Comparison of ENCODE assay signal across 17 cellular contexts in the genomic region with DNA sequence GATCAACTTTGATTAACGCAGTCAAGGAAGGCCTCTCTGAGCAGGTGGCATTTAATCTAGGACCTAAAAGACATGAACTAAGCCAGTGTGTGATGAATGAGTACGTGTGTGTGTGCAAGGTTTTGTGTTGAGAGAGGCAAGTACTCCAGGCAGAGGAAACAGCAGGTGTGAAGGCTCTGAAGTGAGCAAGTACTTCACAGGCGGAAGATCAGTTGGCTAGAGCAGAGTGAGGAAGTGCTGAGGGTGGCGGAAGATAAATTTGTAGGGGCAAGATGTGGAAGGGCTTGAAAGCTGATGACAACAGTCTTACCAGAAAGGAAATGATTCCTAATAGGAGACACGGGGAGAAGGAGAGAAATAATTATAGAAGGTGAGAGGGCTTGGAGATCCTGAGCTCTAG.
"Had no signal": no experiment of that assay in that cellular context is flagged by ENCODE, and none has a peak within 500 bp of the region (broad histone marks: within the 10 kb centered on the region; RNA-seq: fewer than 3 reads in every experiment).

No MANE protein-coding gene starts in this region.

- H2AFZ ChIP-seq: hepatocyte, neural progenitor cell, parathyroid adenoma had no signal

- H3K27ac ChIP-seq: coronary artery, esophagus muscularis mucosa, hepatocyte, neural progenitor cell, parathyroid adenoma, transverse colon had no signal

- H3K27me3 ChIP-seq: esophagus muscularis mucosa, hepatocyte, neural progenitor cell, transverse colon had no signal

- ATAC-seq: activated CD8-positive, alpha-beta T cell treated with anti-CD3 and anti-CD28 coated beads for 36 hours; activated T-cell treated with anti-CD3 and anti-CD28 coated beads, Interleukin-2, amount 50 U/mL, for 4 hours; stimulated activated memory B cell treated with anti-CD40 and anti-IgM and Interleukin-4, amounts not matched to agents 10 μg/mL and 1 μg/mL and 100 μg/mL, for 72 hours had no signal

- H3K4me3 ChIP-seq: coronary artery, esophagus muscularis mucosa, hepatocyte, neural progenitor cell, transverse colon had no signal

- DNase-seq: activated CD4-positive, alpha-beta T cell treated with anti-CD3 and anti-CD28 coated beads for 4 hours; activated CD8-positive, alpha-beta T cell treated with anti-CD3 and anti-CD28 coated beads for 36 hours; activated effector memory CD4-positive, alpha-beta T cell treated with anti-CD3 and anti-CD28 coated beads, Interleukin-2, amount 50 U/mL, for 16 hours; activated T-cell treated with anti-CD3 and anti-CD28 coated beads, Interleukin-2, amount 50 U/mL, for 4 hours; central memory CD4-positive, alpha-beta T cell; islet precursor cell; mammary epithelial cell; naive B cell; stimulated activated CD4-positive, alpha-beta T cell treated with anti-CD3 and anti-CD28 coated beads, Interleukin-2, amount 100 ng/mL, for 48 hours; substantia nigra; transverse colon had no signal

- H3K36me3 ChIP-seq: neural progenitor cell, transverse colon had no signal

- H3K9me3 ChIP-seq: esophagus muscularis mucosa, transverse colon had no signal

- H3K4me2 ChIP-seq: hepatocyte, neural progenitor cell had no signal

- H3K9ac ChIP-seq: neural progenitor cell, parathyroid adenoma had no signal

- H3K4me1 ChIP-seq: neural progenitor cell had no signal
